ENCODE assay signal across 18 cellular contexts in genomic region chr10:62626817-62627216, GRCh38.
DNase-seq lines count a peak whose midpoint lies in the region; ATAC-seq and TF ChIP-seq lines count a peak whose summit lies in the region.
"Had no signal": no experiment of that assay in that cellular context is flagged by ENCODE, and none has a peak within 500 bp of the region (broad histone marks: within the 10 kb centered on the region; RNA-seq: fewer than 3 reads in every experiment).

No MANE protein-coding gene starts in this region.

- TF ChIP-seq POLR2A in HCT116 (IDR thresholded peaks at IDR 0.05; ENCODE audit: borderline replicate concordance, extremely low read depth, insufficient read depth, insufficient read length) = no peak

- no peak for TF ChIP-seq RAD21 in HCT116 (IDR thresholded peaks at IDR 0.05; ENCODE audit: low read depth)

- RAD21 ChIA-PET in HCT116 (lab: Charles Lee; ENCODE audit: low non-redundant PET in 1 of 2, low total read pairs in 2 of 2, uncharacterized antibody in 2 of 2, unreplicated experiment in 2 of 2) = no interaction called here

- H3K4me1 ChIP-seq in HCT116 (ENCODE audit: control insufficient read depth in 1 of 2, insufficient read depth in 2 of 2, low read length in 2 of 2) (peaks cover 0 to 22% of the 10 kb centered on the region in 2 experiments), adipocyte (ENCODE audit: control insufficient read depth, insufficient read depth, low read length) (peaks cover 22% of the 10 kb centered on the region)

- no peak for TF ChIP-seq CTCF in HCT116 (IDR thresholded peaks at IDR 0.05 in 2 of 3, conservative IDR thresholded peaks at IDR 0.05 in 1 of 3; ENCODE audit: borderline replicate concordance in 1 of 3, insufficient read depth in 1 of 3, low read depth in 2 of 3, low read length in 2 of 3)

- POLR2A ChIA-PET in HCT116 (lab: Charles Lee) = no interaction called here

- DNase-seq in Daoy (ENCODE audit: low read depth) (peak; percentile 41), HCT116 (ENCODE audit: low read depth, low spot score) (no peak), adipocyte (ENCODE audit: low read depth) (peak; percentile 33), islet precursor cell (peak; percentile 56), posterior vena cava (ENCODE audit: low spot score) (no peak), T1000 (lab: John Stamatoyannopoulos, UW) (no peak)
- DNase-seq: COR-L47, dermis blood vessel endothelial cell, glutamatergic neuron, NCI-H1436 treated with DMSO at 0.1 percent for 48 hours, NCI-H748 treated with DMSO at 0.1 percent for 48 hours, nephron progenitor cell had no signal

- no peaks in the 10 kb centered on the region for H3K9me2 ChIP-seq in HCT116 (ENCODE audit: insufficient read depth)

- peak; percentile 46; the same call in 1 of the 2 replicates for ATAC-seq in HCT116
- no peak for ATAC-seq in HG02981 (IDR thresholded peaks at IDR 0.05; ENCODE audit: unreplicated experiment)
- ATAC-seq in HG02798 (IDR thresholded peaks at IDR 0.05; ENCODE audit: poor library complexity, unreplicated experiment) = no peak
- ATAC-seq: left lobe of liver had no signal

- H3K27me3 ChIP-seq in HCT116 (ENCODE audit: insufficient read depth, low read length) (no peaks in the 10 kb centered on the region), adipocyte (replicated peaks; ENCODE audit: control insufficient read depth, insufficient read depth, low read length) (no peaks in the 10 kb centered on the region)
- H3K27me3 ChIP-seq: SJSA1, tibial nerve had no signal

- H3K4me3 ChIP-seq in HCT116 (replicated peaks in 1 of 2; ENCODE audit: low read depth in 1 of 2, low read length in 2 of 2) (no peak overlapping the region), adipocyte (ENCODE audit: low read length) (no peak overlapping the region)
- H3K4me3 ChIP-seq: SJSA1, skin epidermis, tibial nerve had no signal

- H3K79me2 ChIP-seq in HCT116 (ENCODE audit: insufficient read depth, low read length) = no peaks in the 10 kb centered on the region

- peak overlapping the region; percentile 57 for H3K4me2 ChIP-seq in HCT116 (ENCODE audit: low read length)

- H3K9me3 ChIP-seq in HCT116 (ENCODE audit: control insufficient read depth in 1 of 2, insufficient read depth in 1 of 2, low read depth in 1 of 2, low read length in 2 of 2) = no peaks in the 10 kb centered on the region
- H3K9me3 ChIP-seq in adipocyte (ENCODE audit: control insufficient read depth, low read length) = no peaks in the 10 kb centered on the region
- H3K9me3 ChIP-seq: SJSA1, tibial nerve had no signal

- no peak overlapping the region for H3K27ac ChIP-seq in HCT116 (ENCODE audit: low read depth, low read length)
- H3K27ac ChIP-seq: SJSA1, skin epidermis, tibial nerve had no signal

- no peaks in the 10 kb centered on the region for H4K20me1 ChIP-seq in HCT116 (ENCODE audit: insufficient read depth)

- H2AFZ ChIP-seq in HCT116 (ENCODE audit: low read depth, low read length, poor library complexity, severe bottlenecking) = no peak overlapping the region

- CTCF ChIA-PET in HCT116 (lab: Charles Lee) = no interaction called here

- H3K36me3 ChIP-seq in HCT116 (ENCODE audit: control insufficient read depth in 1 of 2, insufficient read depth in 2 of 2, low read length in 2 of 2) (no peaks in the 10 kb centered on the region), adipocyte (ENCODE audit: control insufficient read depth, insufficient read depth, low read length, severe bottlenecking) (no peaks in the 10 kb centered on the region)
- H3K36me3 ChIP-seq: SJSA1, tibial nerve had no signal

- H3K9ac ChIP-seq in HCT116 (ENCODE audit: low read length) (no peak overlapping the region), adipocyte (ENCODE audit: low read length) (no peak overlapping the region)

- BruUV-seq in HCT116 (replicated peaks; lab: Mats Ljungman, UMichigan) = no TSS peak

- intact Hi-C loops in HCT116 (cut with micrococcal nuclease) = no loop called here
- intact Hi-C loops in posterior vena cava (cut with DNase I) = no loop called here

TF ChIP-seq in HCT116, 20 proteins besides CTCF, POLR2A, EP300 and RAD21:
- TF ChIP-seq FOSL1 (IDR thresholded peaks at IDR 0.05; ENCODE audit: low read depth) (peak; percentile 73), REST (IDR thresholded peaks at IDR 0.05; ENCODE audit: low read depth) (no peak), SP1 (IDR thresholded peaks at IDR 0.05; ENCODE audit: low read depth) (peak; percentile 44; the same call in 1 of the 2 replicates)

Comparison
In these comparisons a context has a peak if more than half of its experiments do, and no peak if none do; other contexts are left out.
1. DNase-seq: peak in Daoy (single experiment), adipocyte (single experiment) and islet precursor cell (single experiment); none in HCT116 (single experiment), posterior vena cava (single experiment) and T1000 (single experiment).